ENCODE assay signal across 9 cellular contexts in the genomic region with DNA sequence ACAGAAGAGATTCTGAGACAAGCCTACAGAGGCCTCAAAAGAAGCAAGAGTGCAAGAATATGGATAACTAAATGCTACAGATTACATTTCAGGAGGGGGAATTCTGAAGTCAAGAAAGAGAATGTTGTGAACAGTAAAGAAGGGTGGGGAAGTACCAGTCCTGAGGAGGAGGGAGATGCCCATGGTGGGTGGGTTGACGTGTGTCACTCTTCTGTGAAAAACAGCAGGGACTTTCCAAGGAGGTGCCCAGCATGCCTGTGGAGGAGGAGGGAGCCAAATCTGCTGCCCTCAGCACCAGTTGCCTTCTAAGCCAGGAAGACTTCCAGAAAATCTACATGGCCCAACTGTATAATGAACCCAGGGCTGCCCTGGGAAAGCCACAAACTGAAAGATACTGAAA.
DNase-seq lines count a peak whose midpoint lies in the region; ATAC-seq lines count a peak whose summit lies in the region.
"Had no signal": no experiment of that assay in that cellular context is flagged by ENCODE, and none has a peak within 500 bp of the region (broad histone marks: within the 10 kb centered on the region; RNA-seq: fewer than 3 reads in every experiment).

No MANE protein-coding gene starts in this region.

- H3K9me3 Mint-ChIP-seq in stimulated activated naive CD8-positive, alpha-beta T cell treated with anti-CD3 and anti-CD28 coated beads, Interleukin-15, amount 100 ng/mL, for 72 hours, result no peaks in the 10 kb centered on the region

- H3K27ac Mint-ChIP-seq in stimulated activated naive CD8-positive, alpha-beta T cell treated with anti-CD3 and anti-CD28 coated beads, Interleukin-15, amount 100 ng/mL, for 72 hours, result peak overlapping the region in 1 of 2 donors; percentile 5

- ATAC-seq in HG02623 (IDR thresholded peaks at IDR 0.05; ENCODE audit: unreplicated experiment) (peak; percentile 86), GM19455 (IDR thresholded peaks at IDR 0.05; ENCODE audit: unreplicated experiment) (no peak), HG03025 (IDR thresholded peaks at IDR 0.05; ENCODE audit: low FRiP score, unreplicated experiment) (no peak), left lobe of liver (no peak)
- peak; percentile 98 for ATAC-seq in stimulated activated naive CD8-positive, alpha-beta T cell treated with anti-CD3 and anti-CD28 coated beads, Interleukin-15, amount 100 ng/mL, for 72 hours

- DNase-seq in stimulated activated naive CD4-positive, alpha-beta T cell treated with Interleukin-2 at 50 U/mL for 16 hours (lab: John Stamatoyannopoulos, UW), result peak; percentile 3
- DNase-seq in stimulated activated naive CD4-positive, alpha-beta T cell (lab: John Stamatoyannopoulos, UW), result no peak
- DNase-seq in activated T-cell treated with anti-CD3 and anti-CD28 coated beads, Interleukin-2, amount 50 U/mL, for 48 hours, result peak; percentile 29 to 30
- peak in 1 of 2 donors; percentile 47 for DNase-seq in stimulated activated naive CD8-positive, alpha-beta T cell treated with anti-CD3 and anti-CD28 coated beads, Interleukin-15, amount 100 ng/mL, for 72 hours
- DNase-seq in left lobe of liver (ENCODE audit: low spot score), result no peak
- DNase-seq: AML-193 had no signal

- peaks cover 10% of the 10 kb centered on the region for H3K4me1 Mint-ChIP-seq in stimulated activated naive CD8-positive, alpha-beta T cell treated with anti-CD3 and anti-CD28 coated beads, Interleukin-15, amount 100 ng/mL, for 72 hours

- peaks cover 8% of the 10 kb centered on the region for H3K27me3 Mint-ChIP-seq in stimulated activated naive CD8-positive, alpha-beta T cell treated with anti-CD3 and anti-CD28 coated beads, Interleukin-15, amount 100 ng/mL, for 72 hours

- peak overlapping the region; percentile 28 to 31 for H3K4me3 Mint-ChIP-seq in stimulated activated naive CD8-positive, alpha-beta T cell treated with anti-CD3 and anti-CD28 coated beads, Interleukin-15, amount 100 ng/mL, for 72 hours

Comparison
In these comparisons a context has a peak if more than half of its experiments do, and no peak if none do; other contexts are left out.
1. DNase-seq: peak in stimulated activated naive CD4-positive, alpha-beta T cell treated with Interleukin-2 at 50 U/mL for 16 hours (single experiment) and activated T-cell treated with anti-CD3 and anti-CD28 coated beads, Interleukin-2, amount 50 U/mL, for 48 hours (2 of 2); none in stimulated activated naive CD4-positive, alpha-beta T cell (0 of 6) and left lobe of liver (single experiment).
2. ATAC-seq: peak in HG02623 (single experiment) and stimulated activated naive CD8-positive, alpha-beta T cell treated with anti-CD3 and anti-CD28 coated beads, Interleukin-15, amount 100 ng/mL, for 72 hours (single experiment); none in GM19455 (single experiment), HG03025 (single experiment) and left lobe of liver (single experiment).